Comparison of ENCODE assay signal across 8 cellular contexts in genomic region chr19:35931161-35931873, GRCh38. TPM values are rescaled to one million over a fixed set of nuclear protein-coding genes. Genes with fewer than 3 reads are reported as not detected.
DNase-seq lines count a peak whose midpoint lies in the region; ATAC-seq and TF ChIP-seq lines count a peak whose summit lies in the region.

No MANE protein-coding gene starts in this region.

- peak; percentile 89 for ATAC-seq in GM23338
- peak; percentile 99 to 100 for ATAC-seq in natural killer cell treated with Interleukin-12 subunit alpha and Interleukin-12 subunit beta and Interleukin-15 and Interleukin-18, amount 100 ng/mL, for 72 hours
- ATAC-seq in stimulated activated naive CD8-positive, alpha-beta T cell treated with anti-CD3 and anti-CD28 coated beads, Interleukin-15, Interleukin-2, amounts not matched to agents 100 U/mL and 50 U/mL, for 24 hours, result peak; percentile 97

- no peaks in the 10 kb centered on the region for H3K79me2 ChIP-seq in GM23338 (replicated peaks; ENCODE audit: insufficient read depth)

- no peak overlapping the region for H2AFZ ChIP-seq in GM23338

- peaks cover 17% of the 10 kb centered on the region; the same call in 1 of the 2 replicates for H3K4me1 ChIP-seq in GM23338 (ENCODE audit: insufficient read depth)

- intact Hi-C loops in activated T-helper 2 cell treated with anti-CD3 and anti-CD28 coated beads, Interferon-gamma antibody, Interleukin-2, Interleukin-4, amounts not matched to agents 10 μg/mL and 5 μg/mL and 100 μg/mL, durations not matched to agents 14 hours and 24 hours and 36 hours (cut with micrococcal nuclease), result loop anchor here (1.0 to 5.0 kb wide), 7 partner anchors 32 to 284 kb away; partner anchors contain the start of genes COX6B1 and PROSER3

- H3K36me3 Mint-ChIP-seq in GM23338 (ENCODE audit: low read depth), result no peaks in the 10 kb centered on the region; the same call in 2 of the 3 replicates
- peaks cover under 1% of the 10 kb centered on the region for H3K36me3 Mint-ChIP-seq in activated T-helper 2 cell treated with anti-CD3 and anti-CD28 coated beads, Interferon-gamma antibody, Interleukin-2, Interleukin-4, amounts not matched to agents 10 μg/mL and 5 μg/mL and 100 μg/mL, durations not matched to agents 14 hours and 24 hours and 36 hours (ENCODE audit: low read depth)
- H3K36me3 Mint-ChIP-seq in natural killer cell treated with Interleukin-12 subunit alpha and Interleukin-12 subunit beta and Interleukin-15 and Interleukin-18, amount 100 ng/mL, for 72 hours, result no peaks in the 10 kb centered on the region

- DNase-seq in ELF-1 (ENCODE audit: low read depth, low spot score) (peak; percentile 100), GM23338 (ENCODE audit: low spot score) (peak; percentile 99), LHCN-M2 (ENCODE audit: low read depth) (peak; percentile 99), RPMI7951 (ENCODE audit: low read depth) (peak; percentile 99), fibroblast of peridontal ligament (ENCODE audit: extremely low read depth) (peak; percentile 99)
- peak; percentile 100 for DNase-seq in activated T-helper 2 cell treated with anti-CD3 and anti-CD28 coated beads, Interferon-gamma antibody, Interleukin-2, Interleukin-4, amounts not matched to agents 10 μg/mL and 5 μg/mL and 100 μg/mL, durations not matched to agents 14 hours and 24 hours and 36 hours (ENCODE audit: low spot score)
- peak; percentile 100 for DNase-seq in natural killer cell treated with Interleukin-12 subunit alpha and Interleukin-12 subunit beta and Interleukin-15 and Interleukin-18, amount 100 ng/mL, for 72 hours (ENCODE audit: low spot score)
- peak; percentile 99 for DNase-seq in stimulated activated naive CD8-positive, alpha-beta T cell treated with anti-CD3 and anti-CD28 coated beads, Interleukin-15, Interleukin-2, amounts not matched to agents 100 U/mL and 50 U/mL, for 24 hours

- H3F3A ChIP-seq in GM23338 (replicated peaks; ENCODE audit: low read depth), result peaks cover 13% of the 10 kb centered on the region

- H3K36me3 ChIP-seq in GM23338 (ENCODE audit: insufficient read depth), result no peaks in the 10 kb centered on the region

- H3K9me3 Mint-ChIP-seq in GM23338, result no peaks in the 10 kb centered on the region; the same call in 2 of the 3 replicates
- peaks cover under 1% of the 10 kb centered on the region for H3K9me3 Mint-ChIP-seq in activated T-helper 2 cell treated with anti-CD3 and anti-CD28 coated beads, Interferon-gamma antibody, Interleukin-2, Interleukin-4, amounts not matched to agents 10 μg/mL and 5 μg/mL and 100 μg/mL, durations not matched to agents 14 hours and 24 hours and 36 hours
- no peaks in the 10 kb centered on the region for H3K9me3 Mint-ChIP-seq in natural killer cell treated with Interleukin-12 subunit alpha and Interleukin-12 subunit beta and Interleukin-15 and Interleukin-18, amount 100 ng/mL, for 72 hours

- peak; percentile 76 to 98 for TF ChIP-seq CTCF in GM23338 (conservative IDR thresholded peaks at IDR 0.05; ENCODE audit: low read depth in 2 of 2)

- H3K27ac Mint-ChIP-seq in GM23338, result peak overlapping the region; percentile 94
- H3K27ac Mint-ChIP-seq in activated T-helper 2 cell treated with anti-CD3 and anti-CD28 coated beads, Interferon-gamma antibody, Interleukin-2, Interleukin-4, amounts not matched to agents 10 μg/mL and 5 μg/mL and 100 μg/mL, durations not matched to agents 14 hours and 24 hours and 36 hours, result peak overlapping the region; percentile 76
- peak overlapping the region; percentile 81 to 82 for H3K27ac Mint-ChIP-seq in natural killer cell treated with Interleukin-12 subunit alpha and Interleukin-12 subunit beta and Interleukin-15 and Interleukin-18, amount 100 ng/mL, for 72 hours

- H3K4me2 ChIP-seq in GM23338, result peak overlapping the region; percentile 72

- H3K4me1 Mint-ChIP-seq in GM23338, result peaks cover 19% of the 10 kb centered on the region
- peaks cover 24% of the 10 kb centered on the region for H3K4me1 Mint-ChIP-seq in activated T-helper 2 cell treated with anti-CD3 and anti-CD28 coated beads, Interferon-gamma antibody, Interleukin-2, Interleukin-4, amounts not matched to agents 10 μg/mL and 5 μg/mL and 100 μg/mL, durations not matched to agents 14 hours and 24 hours and 36 hours (ENCODE audit: low read depth)
- peaks cover 31 to 39% of the 10 kb centered on the region in 2 donors for H3K4me1 Mint-ChIP-seq in natural killer cell treated with Interleukin-12 subunit alpha and Interleukin-12 subunit beta and Interleukin-15 and Interleukin-18, amount 100 ng/mL, for 72 hours (ENCODE audit: low read depth in 2 of 2)

- H3K27me3 ChIP-seq in GM23338 (ENCODE audit: insufficient read depth), result no peaks in the 10 kb centered on the region

- no peaks in the 10 kb centered on the region for H4K20me1 ChIP-seq in GM23338 (replicated peaks; ENCODE audit: insufficient read depth)

- H3K27ac ChIP-seq in GM23338 (ENCODE audit: low read depth), result no peak overlapping the region

- H3K27me3 Mint-ChIP-seq in GM23338 (ENCODE audit: insufficient read depth, low read depth, poor library complexity), result peaks cover 20% of the 10 kb centered on the region
- H3K27me3 Mint-ChIP-seq in activated T-helper 2 cell treated with anti-CD3 and anti-CD28 coated beads, Interferon-gamma antibody, Interleukin-2, Interleukin-4, amounts not matched to agents 10 μg/mL and 5 μg/mL and 100 μg/mL, durations not matched to agents 14 hours and 24 hours and 36 hours (ENCODE audit: low read depth), result no peaks in the 10 kb centered on the region
- H3K27me3 Mint-ChIP-seq in natural killer cell treated with Interleukin-12 subunit alpha and Interleukin-12 subunit beta and Interleukin-15 and Interleukin-18, amount 100 ng/mL, for 72 hours, result peaks cover 4 to 6% of the 10 kb centered on the region in 2 donors

- H3K4me3 Mint-ChIP-seq in GM23338, result peak overlapping the region; percentile 67
- peak overlapping the region; percentile 70 for H3K4me3 Mint-ChIP-seq in activated T-helper 2 cell treated with anti-CD3 and anti-CD28 coated beads, Interferon-gamma antibody, Interleukin-2, Interleukin-4, amounts not matched to agents 10 μg/mL and 5 μg/mL and 100 μg/mL, durations not matched to agents 14 hours and 24 hours and 36 hours (ENCODE audit: low read depth)
- H3K4me3 Mint-ChIP-seq in natural killer cell treated with Interleukin-12 subunit alpha and Interleukin-12 subunit beta and Interleukin-15 and Interleukin-18, amount 100 ng/mL, for 72 hours, result peak overlapping the region; percentile 81

- H3K4me3 ChIP-seq in GM23338, result peak overlapping the region; percentile 46

- peaks cover 3% of the 10 kb centered on the region; the same call in 1 of the 2 replicates for H3K9me2 ChIP-seq in GM23338 (ENCODE audit: insufficient read depth)

TF ChIP-seq in GM23338, 12 proteins besides CTCF, POLR2A, EP300 and RAD21 (continues in another document):
- no peak for TF ChIP-seq ZNF331 (CRISPR knock-in tag; IDR thresholded peaks at IDR 0.05; ENCODE audit: low read depth)

RNA-seq across cellular contexts. Expression of gene LRFN3, which starts 4.9 kb away (rescaled TPM):
- 15.1 and 18.2 TPM in 2 replicates for total RNA-seq in GM23338 (2014; rRNA removed; shearing (Covaris generic))
- 5.8 and 6.0 TPM in 2 replicates for polyA plus RNA-seq in GM23338 (2016; fragmentation: Nextera tagmentation; extraction: Ambion mirVana)
- total RNA-seq in LHCN-M2 (2014; rRNA removed), result 6.5 and 8.3 TPM in 2 replicates
- polyA plus RNA-seq in LHCN-M2 (2012), result 9.3 TPM
- 4.2 and 5.5 TPM in 2 replicates for total RNA-seq in RPMI7951 (2014; rRNA removed; shearing (Covaris generic))
- total RNA-seq in activated T-helper 2 cell treated with anti-CD3 and anti-CD28 coated beads, Interferon-gamma antibody, Interleukin-2, Interleukin-4, amounts not matched to agents 10 μg/mL and 5 μg/mL and 100 μg/mL, durations not matched to agents 14 hours and 24 hours and 36 hours, result 10.7 and 10.8 TPM in 2 replicates
- 10 to 100 TPM in 1 of 2 donors, 1 to 10 TPM in 1; 4.6 to 10.6 TPM for total RNA-seq in natural killer cell treated with Interleukin-12 subunit alpha and Interleukin-12 subunit beta and Interleukin-15 and Interleukin-18, amount 100 ng/mL, for 72 hours

RNA-seq across cellular contexts. Expression of gene TYROBP, which starts 23.2 kb away (rescaled TPM):
- total RNA-seq in GM23338 (2014; rRNA removed; shearing (Covaris generic)), result not detected in 2 replicates
- polyA plus RNA-seq in GM23338 (2016; fragmentation: Nextera tagmentation; extraction: Ambion mirVana), result 0.99 TPM in 1 of 2 replicates, not detected in the other
- not detected in 2 replicates for total RNA-seq in LHCN-M2 (2014; rRNA removed)
- polyA plus RNA-seq in LHCN-M2 (2012), result not detected
- not detected in 2 replicates for total RNA-seq in RPMI7951 (2014; rRNA removed; shearing (Covaris generic))
- 0.39 TPM in 1 of 2 replicates, not detected in the other for total RNA-seq in activated T-helper 2 cell treated with anti-CD3 and anti-CD28 coated beads, Interferon-gamma antibody, Interleukin-2, Interleukin-4, amounts not matched to agents 10 μg/mL and 5 μg/mL and 100 μg/mL, durations not matched to agents 14 hours and 24 hours and 36 hours
- total RNA-seq in natural killer cell treated with Interleukin-12 subunit alpha and Interleukin-12 subunit beta and Interleukin-15 and Interleukin-18, amount 100 ng/mL, for 72 hours, result 100 to 1,000 TPM in 1 of 2 donors, 10 to 100 TPM in 1; 65.3 to 235 TPM

RNA-seq across cellular contexts. Expression of gene HCST, which starts 29.0 kb away (rescaled TPM):
- total RNA-seq in GM23338 (2014; rRNA removed; shearing (Covaris generic)), result not detected in 2 replicates
- 2.1 and 6.7 TPM in 2 replicates for polyA plus RNA-seq in GM23338 (2016; fragmentation: Nextera tagmentation; extraction: Ambion mirVana)
- total RNA-seq in LHCN-M2 (2014; rRNA removed), result not detected in 2 replicates
- 0.94 TPM for polyA plus RNA-seq in LHCN-M2 (2012)
- total RNA-seq in RPMI7951 (2014; rRNA removed; shearing (Covaris generic)), result 1.9 TPM in 1 of 2 replicates, not detected in the other
- 53.9 and 57.2 TPM in 2 replicates for total RNA-seq in activated T-helper 2 cell treated with anti-CD3 and anti-CD28 coated beads, Interferon-gamma antibody, Interleukin-2, Interleukin-4, amounts not matched to agents 10 μg/mL and 5 μg/mL and 100 μg/mL, durations not matched to agents 14 hours and 24 hours and 36 hours
- 100 to 1,000 TPM; 154 to 228 TPM for total RNA-seq in natural killer cell treated with Interleukin-12 subunit alpha and Interleukin-12 subunit beta and Interleukin-15 and Interleukin-18, amount 100 ng/mL, for 72 hours

RNA-seq across cellular contexts. Expression of gene NFKBID, which starts 31.0 kb away (rescaled TPM):
- 8.7 and 15.7 TPM in 2 replicates for total RNA-seq in GM23338 (2014; rRNA removed; shearing (Covaris generic))
- 10.5 and 12.1 TPM in 2 replicates for polyA plus RNA-seq in GM23338 (2016; fragmentation: Nextera tagmentation; extraction: Ambion mirVana)
- total RNA-seq in LHCN-M2 (2014; rRNA removed), result 2.8 and 3.3 TPM in 2 replicates
- polyA plus RNA-seq in LHCN-M2 (2012), result 1.6 TPM
- total RNA-seq in RPMI7951 (2014; rRNA removed; shearing (Covaris generic)), result 3.7 and 7.1 TPM in 2 replicates
- total RNA-seq in activated T-helper 2 cell treated with anti-CD3 and anti-CD28 coated beads, Interferon-gamma antibody, Interleukin-2, Interleukin-4, amounts not matched to agents 10 μg/mL and 5 μg/mL and 100 μg/mL, durations not matched to agents 14 hours and 24 hours and 36 hours, result 109 and 117 TPM in 2 replicates
- 10 to 100 TPM; 54.4 to 68.7 TPM for total RNA-seq in natural killer cell treated with Interleukin-12 subunit alpha and Interleukin-12 subunit beta and Interleukin-15 and Interleukin-18, amount 100 ng/mL, for 72 hours

Comparison
In these comparisons a context has a peak if more than half of its experiments do, and no peak if none do; other contexts are left out.
1. RNA of gene TYROBP, which starts 23.2 kb away (total RNA-seq): 65.3 to 235 TPM in natural killer cell treated with Interleukin-12 subunit alpha and Interleukin-12 subunit beta and Interleukin-15 and Interleukin-18, amount 100 ng/mL, for 72 hours; 0.39 TPM in activated T-helper 2 cell treated with anti-CD3 and anti-CD28 coated beads, Interferon-gamma antibody, Interleukin-2, Interleukin-4, amounts not matched to agents 10 μg/mL and 5 μg/mL and 100 μg/mL, durations not matched to agents 14 hours and 24 hours and 36 hours, not detected in GM23338, not detected in LHCN-M2 and not detected in RPMI7951; every median in the first group is over 10 times any median in the second.
2. RNA of gene HCST, which starts 29.0 kb away (total RNA-seq): 154 to 228 TPM in natural killer cell treated with Interleukin-12 subunit alpha and Interleukin-12 subunit beta and Interleukin-15 and Interleukin-18, amount 100 ng/mL, for 72 hours and 53.9 to 57.2 TPM in activated T-helper 2 cell treated with anti-CD3 and anti-CD28 coated beads, Interferon-gamma antibody, Interleukin-2, Interleukin-4, amounts not matched to agents 10 μg/mL and 5 μg/mL and 100 μg/mL, durations not matched to agents 14 hours and 24 hours and 36 hours; 1.9 TPM in RPMI7951, not detected in GM23338 and not detected in LHCN-M2; every median in the first group is over 10 times any median in the second.
3. Peak in every context shown above with its lines, with median percentiles within 50 percentile points of each other: DNase-seq, ATAC-seq, H3K27ac Mint-ChIP-seq and H3K4me3 Mint-ChIP-seq.